Comparison of ENCODE assay signal across 18 cellular contexts in the genomic region with DNA sequence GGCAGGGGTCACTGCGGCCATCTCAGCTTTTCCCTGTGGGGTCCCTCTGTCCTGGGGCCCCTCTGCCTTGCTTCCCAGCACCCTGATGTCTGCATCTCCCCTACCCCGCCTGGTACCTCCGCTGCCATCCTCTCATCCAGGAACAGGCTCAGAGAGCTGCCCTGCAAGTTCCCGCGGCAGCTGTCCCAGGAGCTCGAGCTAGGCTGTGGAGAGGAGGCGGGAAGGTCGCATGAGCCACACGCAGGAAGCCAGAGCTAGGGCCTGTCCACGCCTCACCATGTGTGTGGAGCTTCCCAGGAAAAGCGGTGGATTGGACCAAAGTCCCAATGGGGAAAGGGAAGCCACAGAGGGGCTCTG.
"Had no signal": no experiment of that assay in that cellular context is flagged by ENCODE, and none has a peak within 500 bp of the region (broad histone marks: within the 10 kb centered on the region; RNA-seq: fewer than 3 reads in every experiment).

No MANE protein-coding gene starts in this region.

- H3K27me3 ChIP-seq: brain microvascular endothelial cell had no signal

- H3K27ac Mint-ChIP-seq: activated CD8-positive, alpha-beta T cell treated with anti-CD3 and anti-CD28 coated beads for 36 hours; activated T-cell treated with anti-CD3 and anti-CD28 coated beads, Interleukin-2, amount 50 U/mL, for 72 hours; stimulated activated naive CD8-positive, alpha-beta T cell treated with anti-CD3 and anti-CD28 coated beads, Interleukin-15, Interleukin-2, amounts not matched to agents 100 ng/mL and 50 ng/mL, for 24 hours had no signal

- H3K9me3 ChIP-seq: prostate gland, suprapubic skin had no signal

- H3K4me3 Mint-ChIP-seq: activated CD8-positive, alpha-beta T cell treated with anti-CD3 and anti-CD28 coated beads for 36 hours; activated T-cell treated with anti-CD3 and anti-CD28 coated beads, Interleukin-2, amount 50 U/mL, for 72 hours; nephron; stimulated activated naive CD8-positive, alpha-beta T cell treated with anti-CD3 and anti-CD28 coated beads, Interleukin-15, Interleukin-2, amounts not matched to agents 100 ng/mL and 50 ng/mL, for 24 hours had no signal

- H3K4me1 ChIP-seq: prostate gland had no signal

- H3K27ac ChIP-seq: brain microvascular endothelial cell, prostate gland had no signal

- H3K4me3 ChIP-seq: prostate gland, suprapubic skin had no signal

- ATAC-seq: activated CD8-positive, alpha-beta T cell treated with anti-CD3 and anti-CD28 coated beads for 36 hours; activated T-cell treated with anti-CD3 and anti-CD28 coated beads, Interleukin-2, amount 50 U/mL, for 72 hours; right cardiac atrium had no signal

- DNase-seq: activated CD4-positive, CD25-positive, alpha-beta regulatory T cell treated with anti-CD3 and anti-CD28 coated beads, Interleukin-2, amount 50 U/mL, for 72 hours; activated CD8-positive, alpha-beta T cell treated with anti-CD3 and anti-CD28 coated beads for 36 hours; activated T-cell treated with anti-CD3 and anti-CD28 coated beads, Interleukin-2, amount 50 U/mL, for 72 hours; anterior cingulate cortex; brain microvascular endothelial cell; effector CD8-positive, alpha-beta T cell; foreskin melanocyte; right cardiac atrium; small intestine; stimulated activated CD4-positive, alpha-beta T cell treated with anti-CD3 and anti-CD28 coated beads, Interleukin-4, amount 100 ng/mL, for 4 hours; stimulated activated CD8-positive, alpha-beta memory T cell treated with anti-CD3 and anti-CD28 coated beads, Interleukin-4, amount 100 ng/mL, for 48 hours; T-helper 1 cell; T1000; trophoblast cell had no signal

- H3K27me3 Mint-ChIP-seq: activated CD8-positive, alpha-beta T cell treated with anti-CD3 and anti-CD28 coated beads for 36 hours; stimulated activated naive CD8-positive, alpha-beta T cell treated with anti-CD3 and anti-CD28 coated beads, Interleukin-15, Interleukin-2, amounts not matched to agents 100 ng/mL and 50 ng/mL, for 24 hours had no signal

- FAIRE-seq: small intestine had no signal

- H3K9me3 Mint-ChIP-seq: activated CD8-positive, alpha-beta T cell treated with anti-CD3 and anti-CD28 coated beads for 36 hours; activated T-cell treated with anti-CD3 and anti-CD28 coated beads, Interleukin-2, amount 50 U/mL, for 72 hours; nephron; stimulated activated naive CD8-positive, alpha-beta T cell treated with anti-CD3 and anti-CD28 coated beads, Interleukin-15, Interleukin-2, amounts not matched to agents 100 ng/mL and 50 ng/mL, for 24 hours had no signal
